ENCODE assay signal across 16 cellular contexts in the genomic region with DNA sequence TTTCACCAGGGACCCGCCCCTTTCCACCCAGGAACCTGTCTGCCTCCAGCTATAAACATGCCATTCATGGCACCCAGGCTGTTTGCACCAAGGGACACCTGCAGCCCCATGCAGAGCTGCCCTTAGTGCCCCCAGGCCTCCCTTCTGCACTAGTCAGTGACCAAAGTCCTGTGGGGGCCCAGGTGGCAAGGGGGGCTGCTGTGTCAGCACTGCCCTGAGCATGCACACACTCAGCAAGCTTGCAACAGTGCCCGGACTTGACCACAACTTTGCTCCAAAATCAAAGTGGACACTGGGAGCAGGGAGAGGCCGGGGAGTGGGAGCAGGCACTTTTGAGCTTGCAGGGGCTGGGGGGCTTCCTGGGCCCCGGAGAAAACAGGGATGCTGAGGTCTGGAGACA.
DNase-seq lines count a peak whose midpoint lies in the region; ATAC-seq lines count a peak whose summit lies in the region.
"Had no signal": no experiment of that assay in that cellular context is flagged by ENCODE, and none has a peak within 500 bp of the region (broad histone marks: within the 10 kb centered on the region; RNA-seq: fewer than 3 reads in every experiment).

No MANE protein-coding gene starts in this region.

- ATAC-seq in GM18502 (IDR thresholded peaks at IDR 0.05; ENCODE audit: poor library complexity, unreplicated experiment) (peak; percentile 13), GM21529 (IDR thresholded peaks at IDR 0.05; ENCODE audit: unreplicated experiment) (peak; percentile 3), HG03442 (IDR thresholded peaks at IDR 0.05; ENCODE audit: unreplicated experiment) (peak; percentile 17), left lobe of liver (peak; percentile 37), HG02571 (IDR thresholded peaks at IDR 0.05; ENCODE audit: unreplicated experiment) (no peak)

- DNase-seq in left lobe of liver (ENCODE audit: low spot score) = no peak
- DNase-seq in NCI-H748 treated with DMSO at 0.1 percent for 48 hours (lab: John Stamatoyannopoulos, UW) = no peak
- DNase-seq in KG1 (lab: John Stamatoyannopoulos, UW) = no peak
- DNase-seq in NCI-H2081 (lab: John Stamatoyannopoulos, UW) = no peak
- DNase-seq: activated T-cell treated with anti-CD3 and anti-CD28 coated beads, Interleukin-2, amount 50 U/mL, for 1 hour; DMS153; esophagus squamous epithelium; hypothalamus; lower lobe of right lung; NCI-H345; PC-9; stimulated activated CD4-positive, alpha-beta T cell treated with anti-CD3 and anti-CD28 coated beads, Interleukin-4, amount 100 ng/mL, for 1 hour had no signal
